In genomic region chr10:30171601-30172000, GRCh38 we compare ENCODE assay signal across 19 cellular contexts.
DNase-seq lines count a peak whose midpoint lies in the region; ATAC-seq, FAIRE-seq and TF ChIP-seq lines count a peak whose summit lies in the region.
"Had no signal": no experiment of that assay in that cellular context is flagged by ENCODE, and none has a peak within 500 bp of the region (broad histone marks: within the 10 kb centered on the region; RNA-seq: fewer than 3 reads in every experiment).

No MANE protein-coding gene starts in this region.

- H3K9ac ChIP-seq in SK-N-SH = no peak overlapping the region
- no peak overlapping the region for H3K9ac ChIP-seq in astrocyte (ENCODE audit: low read length)
- no peak overlapping the region for H3K9ac ChIP-seq in mesendoderm (ENCODE audit: low read length)
- no peak overlapping the region for H3K9ac ChIP-seq in smooth muscle cell (ENCODE audit: low read depth)

- CTCF ChIA-PET in SK-N-SH (lab: Yijun Ruan, JAX) = no interaction called here

- H3K27me3 Mint-ChIP-seq in astrocyte (ENCODE audit: low read depth, unreplicated experiment) = no peaks in the 10 kb centered on the region

- H4K8ac ChIP-seq in mesendoderm (ENCODE audit: low read depth, low read length) = no peak overlapping the region

- TF ChIP-seq RAD21 in SK-N-SH (IDR thresholded peaks at IDR 0.05; ENCODE audit: low read length) = no peak

- no peaks in the 10 kb centered on the region for H3K9me2 ChIP-seq in SK-N-SH

- H3K9me3 Mint-ChIP-seq in astrocyte (ENCODE audit: unreplicated experiment) = peaks cover 4% of the 10 kb centered on the region
- H3K9me3 Mint-ChIP-seq: CD8-positive, alpha-beta memory T cell had no signal

- no peak for FAIRE-seq in astrocyte (lab: Jason Lieb, UNC)
- FAIRE-seq: GM12892, GM18507, H1 had no signal

- no peak for ATAC-seq in GM18873 (IDR thresholded peaks at IDR 0.05; ENCODE audit: low FRiP score, unreplicated experiment)

- H3K4ac ChIP-seq in mesendoderm (ENCODE audit: low read depth, low read length) = peak overlapping the region; percentile 2

- H3K18ac ChIP-seq in mesendoderm (ENCODE audit: low read length) = no peak overlapping the region

- no peaks in the 10 kb centered on the region for H3K36me3 Mint-ChIP-seq in astrocyte (ENCODE audit: low read depth, unreplicated experiment)
- H3K36me3 Mint-ChIP-seq: CD4-positive, CD25-positive, alpha-beta regulatory T cell; CD8-positive, alpha-beta memory T cell had no signal

- no peak for TF ChIP-seq CTCF in SK-N-SH (IDR thresholded peaks at IDR 0.05)
- no peak for TF ChIP-seq CTCF in astrocyte (IDR thresholded peaks at IDR 0.05; ENCODE audit: insufficient read depth, low read depth, low read length)
- TF ChIP-seq CTCF in smooth muscle cell (IDR thresholded peaks at IDR 0.05; ENCODE audit: borderline replicate concordance, insufficient read depth, poor library complexity, severe bottlenecking) = no peak

- no peaks in the 10 kb centered on the region for H3K27me3 ChIP-seq in SK-N-SH (ENCODE audit: insufficient read depth)
- H3K27me3 ChIP-seq in astrocyte (ENCODE audit: insufficient read depth, low read length) = no peaks in the 10 kb centered on the region
- no peaks in the 10 kb centered on the region for H3K27me3 ChIP-seq in mesendoderm (ENCODE audit: insufficient read depth, low read length, poor library complexity)
- H3K27me3 ChIP-seq in smooth muscle cell (ENCODE audit: low read depth) = no peaks in the 10 kb centered on the region
- H3K27me3 ChIP-seq: BE2C had no signal

- H2BK120ac ChIP-seq in mesendoderm (ENCODE audit: low read depth, low read length) = no peak overlapping the region

- H2AFZ ChIP-seq in SK-N-SH (ENCODE audit: low read depth) (no peak overlapping the region), astrocyte (ENCODE audit: low read depth, low read length) (no peak overlapping the region), smooth muscle cell (ENCODE audit: low read depth) (no peak overlapping the region)

- peaks cover 2 to 15% of the 10 kb centered on the region in 2 experiments; a peak in 3 of 4 replicates for H3K4me1 ChIP-seq in SK-N-SH (ENCODE audit: control insufficient read depth in 1 of 2, insufficient read depth in 2 of 2, low read depth in 1 of 2, low read length in 1 of 2)
- peaks cover 17% of the 10 kb centered on the region for H3K4me1 ChIP-seq in astrocyte (ENCODE audit: insufficient read depth, low read length)
- H3K4me1 ChIP-seq in mesendoderm (ENCODE audit: control insufficient read depth, low read depth, low read length) = peaks cover 2% of the 10 kb centered on the region
- H3K4me1 ChIP-seq in smooth muscle cell (ENCODE audit: low read depth) = no peaks in the 10 kb centered on the region
- H3K4me1 ChIP-seq: BE2C had no signal

- no peaks in the 10 kb centered on the region for H3K36me3 ChIP-seq in SK-N-SH (replicated peaks in 1 of 2; ENCODE audit: control insufficient read depth in 1 of 2, insufficient read depth in 2 of 2, low read length in 1 of 2)
- H3K36me3 ChIP-seq in astrocyte (ENCODE audit: insufficient read depth, low read length) = no peaks in the 10 kb centered on the region
- no peaks in the 10 kb centered on the region for H3K36me3 ChIP-seq in mesendoderm (ENCODE audit: control insufficient read depth, insufficient read depth, low read length)
- no peaks in the 10 kb centered on the region for H3K36me3 ChIP-seq in smooth muscle cell (ENCODE audit: low read depth)
- H3K36me3 ChIP-seq: BE2C had no signal

- no peak overlapping the region for H4K5ac ChIP-seq in mesendoderm (ENCODE audit: low read length)

- no peak overlapping the region for H2BK5ac ChIP-seq in mesendoderm (ENCODE audit: low read length)

- H3F3A ChIP-seq in SK-N-SH (replicated peaks; ENCODE audit: insufficient read depth) = peaks cover 28% of the 10 kb centered on the region
- no peaks in the 10 kb centered on the region for H3F3A ChIP-seq in smooth muscle cell (ENCODE audit: low read depth)

- TF ChIP-seq EP300 in SK-N-SH (IDR thresholded peaks at IDR 0.05; ENCODE audit: borderline replicate concordance in 1 of 2, low read depth in 1 of 2, low read length in 1 of 2) = no peak

- H3K56ac ChIP-seq in mesendoderm (ENCODE audit: low read length) = no peak overlapping the region

- DNase-seq in SK-N-SH = no peak
- no peak for DNase-seq in astrocyte (ENCODE audit: low read depth)
- DNase-seq in mesendoderm = peak; percentile 77
- no peak for DNase-seq in smooth muscle cell (lab: John Stamatoyannopoulos, UW; ENCODE audit: unreplicated experiment)
- DNase-seq in activated naive CD4-positive, alpha-beta T cell treated with Interleukin-2 at 50 U/mL for 16 hours = no peak
- no peak for DNase-seq in ACHN
- DNase-seq: BE2C; C1 segment of cervical spinal cord; CD4-positive, CD25-positive, alpha-beta regulatory T cell; CD8-positive, alpha-beta memory T cell; COR-L47; DMS153; DMS79; GDM1; H9 had no signal

- H3K4me2 ChIP-seq in SK-N-SH (peak overlapping the region; percentile 38; the same call in 1 of the 2 replicates), astrocyte (ENCODE audit: low read length) (peak overlapping the region; percentile 17), mesendoderm (ENCODE audit: low read length) (no peak overlapping the region), smooth muscle cell (peak overlapping the region; percentile 24)

- H2BK15ac ChIP-seq in mesendoderm (replicated peaks; ENCODE audit: low read depth) = no peak overlapping the region

- in situ Hi-C loops in ACHN (cut with HindIII; ENCODE audit: low pct_ligation_motif_present, low pct_unique_long_range_greater_than_20kb, low sequenced_read_pairs) = no loop called here

- H3K4me1 Mint-ChIP-seq in astrocyte (ENCODE audit: low read depth, unreplicated experiment) = peaks cover 5% of the 10 kb centered on the region
- H3K4me1 Mint-ChIP-seq: CD4-positive, CD25-positive, alpha-beta regulatory T cell; CD8-positive, alpha-beta memory T cell; H9 had no signal

- no peak overlapping the region for H2AK5ac ChIP-seq in mesendoderm (ENCODE audit: low read length)

- H4K20me1 ChIP-seq in SK-N-SH (ENCODE audit: insufficient read depth) = no peaks in the 10 kb centered on the region
- H4K20me1 ChIP-seq in astrocyte (ENCODE audit: insufficient read depth, low read length) = no peaks in the 10 kb centered on the region
- no peaks in the 10 kb centered on the region for H4K20me1 ChIP-seq in smooth muscle cell (ENCODE audit: low read depth)

- H3K4me3 Mint-ChIP-seq in astrocyte (ENCODE audit: unreplicated experiment) = no peak overlapping the region
- H3K4me3 Mint-ChIP-seq: CD4-positive, CD25-positive, alpha-beta regulatory T cell; CD8-positive, alpha-beta memory T cell; H9 had no signal

- no peaks in the 10 kb centered on the region for H3K79me1 ChIP-seq in mesendoderm (ENCODE audit: low read length)

- H3K4me3 ChIP-seq in SK-N-SH (ENCODE audit: low read depth in 2 of 2, low read length in 1 of 2) (no peak overlapping the region), astrocyte (ENCODE audit: insufficient read depth, low read depth, low read length) (no peak overlapping the region), mesendoderm (ENCODE audit: low read length) (no peak overlapping the region), smooth muscle cell (no peak overlapping the region)

- no peak overlapping the region for H3K23ac ChIP-seq in mesendoderm (ENCODE audit: low read length)

- H3K27ac Mint-ChIP-seq in astrocyte (ENCODE audit: unreplicated experiment) = no peak overlapping the region
- H3K27ac Mint-ChIP-seq: CD4-positive, CD25-positive, alpha-beta regulatory T cell; CD8-positive, alpha-beta memory T cell; H9 had no signal

- no peaks in the 10 kb centered on the region for H3K9me3 ChIP-seq in SK-N-SH
- peaks cover 4% of the 10 kb centered on the region for H3K9me3 ChIP-seq in astrocyte (ENCODE audit: insufficient read depth, low read depth, low read length)
- no peaks in the 10 kb centered on the region for H3K9me3 ChIP-seq in smooth muscle cell (replicated peaks; ENCODE audit: low read depth)
- H3K9me3 ChIP-seq: BE2C had no signal

- H3K79me2 ChIP-seq in SK-N-SH (ENCODE audit: insufficient read depth) = no peaks in the 10 kb centered on the region
- no peaks in the 10 kb centered on the region for H3K79me2 ChIP-seq in astrocyte (ENCODE audit: insufficient read depth, low read length)
- no peaks in the 10 kb centered on the region for H3K79me2 ChIP-seq in mesendoderm (ENCODE audit: control insufficient read depth, insufficient read depth, low read length)
- no peaks in the 10 kb centered on the region for H3K79me2 ChIP-seq in smooth muscle cell (ENCODE audit: low read depth)

- 90% methylated on average over 4 of the region's 4 CpGs for WGBS in SK-N-SH (ENCODE audit: low lambda C conversion rate)
- WGBS in mesendoderm (ENCODE audit: extremely low coverage, insufficient coverage, low lambda C conversion rate) = no CpG with 5 or more reads among the region's 4 CpGs
- 50% methylated on average over 4 of the region's 4 CpGs for WGBS in smooth muscle cell (ENCODE audit: low lambda C conversion rate)

- peak overlapping the region in 1 of 2 experiments; percentile 73; a peak in 2 of 4 replicates for H3K27ac ChIP-seq in SK-N-SH (ENCODE audit: low read depth in 2 of 2, low read length in 1 of 2)
- H3K27ac ChIP-seq in astrocyte (ENCODE audit: low read depth, low read length) = no peak overlapping the region
- H3K27ac ChIP-seq in mesendoderm (ENCODE audit: low read depth, low read length) = no peak overlapping the region
- H3K27ac ChIP-seq in smooth muscle cell (ENCODE audit: low read depth) = no peak overlapping the region

- POLR2A ChIA-PET in SK-N-SH (lab: Yijun Ruan, JAX) = no interaction called here

TF ChIP-seq in SK-N-SH, 30 proteins besides CTCF, POLR2A, EP300 and RAD21:
- no peak for TF ChIP-seq SMC3 (IDR thresholded peaks at IDR 0.05; ENCODE audit: low read depth, low read length)
- TF ChIP-seq MXI1 (IDR thresholded peaks at IDR 0.05; ENCODE audit: low read depth, low read length) = no peak
- no peak for TF ChIP-seq NRF1 (IDR thresholded peaks at IDR 0.05; ENCODE audit: low read depth, low read length)
- TF ChIP-seq NFIC (IDR thresholded peaks at IDR 0.05; ENCODE audit: borderline replicate concordance) = no peak
